ENCODE assay signal across 10 cellular contexts in the genomic region with DNA sequence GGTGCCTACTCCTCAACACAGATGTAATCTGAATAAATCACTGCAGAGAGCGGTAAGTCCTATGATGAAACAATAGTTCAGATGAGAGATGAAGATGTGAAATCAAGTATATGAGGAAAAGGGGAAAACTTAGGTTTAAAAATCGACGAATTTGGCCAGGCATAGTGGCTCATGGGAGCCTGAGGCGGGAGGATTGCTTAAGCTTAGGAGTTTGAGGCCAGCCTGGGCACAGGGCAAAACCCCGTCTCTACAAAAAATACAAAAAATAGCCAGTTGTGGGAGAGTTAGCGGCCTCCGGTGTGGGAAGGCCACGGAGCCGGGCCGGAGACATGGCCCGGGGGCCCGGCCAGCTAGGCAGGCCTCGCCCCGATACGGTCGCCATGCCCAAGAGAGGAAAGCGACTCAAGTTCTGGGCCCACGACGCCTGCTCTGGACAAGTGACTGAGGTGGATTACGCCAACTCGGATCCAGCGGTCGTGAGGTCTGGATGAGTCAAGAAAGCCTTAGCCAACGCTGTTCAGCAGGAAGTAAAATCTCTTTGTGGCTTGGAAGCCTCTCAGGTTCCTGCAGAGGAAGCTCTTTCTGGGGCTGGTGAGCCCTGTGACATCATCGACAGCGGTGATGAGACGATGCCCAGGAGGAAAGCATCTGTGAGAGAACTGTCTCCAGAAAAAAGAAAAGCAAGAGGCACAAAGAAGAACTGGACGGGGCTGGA.
DNase-seq lines count a peak whose midpoint lies in the region; ATAC-seq and TF ChIP-seq lines count a peak whose summit lies in the region.
"Had no signal": no experiment of that assay in that cellular context is flagged by ENCODE, and none has a peak within 500 bp of the region (broad histone marks: within the 10 kb centered on the region; RNA-seq: fewer than 3 reads in every experiment).

No MANE protein-coding gene starts in this region.

- 72% methylated on average over 28 of the region's 28 CpGs for WGBS in right cardiac atrium
- WGBS in esophagus squamous epithelium, 2 donors: 59 to 64% methylated on average over 27 to 28 of the region's 28 CpGs

- no peaks in the 10 kb centered on the region for H3K36me3 Mint-ChIP-seq in activated CD8-positive, alpha-beta T cell treated with anti-CD3 and anti-CD28 coated beads for 36 hours (ENCODE audit: low read depth)

- H3K4me3 ChIP-seq in right cardiac atrium (ENCODE audit: low read length): no peak overlapping the region
- H3K4me3 ChIP-seq in esophagus squamous epithelium: no peak overlapping the region

- H3K9me3 ChIP-seq in right cardiac atrium (ENCODE audit: control insufficient read depth, low read length) (no peaks in the 10 kb centered on the region), esophagus squamous epithelium (no peaks in the 10 kb centered on the region)

- CTCF ChIA-PET in activated CD8-positive, alpha-beta T cell treated with anti-CD3 and anti-CD28 coated beads for 36 hours (lab: Charles Lee): interaction anchor here (0.8 to 1.8 kb wide), 2 partner anchors 10 to 27 kb away, joined by 3 to 4 read pairs; no protein-coding TSS in a partner anchor

- POLR2A ChIA-PET in activated CD8-positive, alpha-beta T cell treated with anti-CD3 and anti-CD28 coated beads for 36 hours (lab: Charles Lee): no interaction called here

- no peaks in the 10 kb centered on the region for H3K4me1 Mint-ChIP-seq in activated CD8-positive, alpha-beta T cell treated with anti-CD3 and anti-CD28 coated beads for 36 hours (ENCODE audit: low read depth)

- DNase-seq in AG08395 (ENCODE audit: low spot score) (peak; percentile 75), Kasumi-1 (lab: John Stamatoyannopoulos, UW) (peak; percentile 77 to 86), right cardiac atrium (peak in 1 of 3 donors; percentile 44), esophagus squamous epithelium (lab: John Stamatoyannopoulos, UW) (no peak)
- peak; percentile 37 for DNase-seq in activated CD8-positive, alpha-beta T cell treated with anti-CD3 and anti-CD28 coated beads for 36 hours
- DNase-seq in activated effector memory CD4-positive, alpha-beta T cell treated with anti-CD3 and anti-CD28 coated beads, Interleukin-2, amount 50 U/mL, for 16 hours: no peak
- DNase-seq: H9, NCI-H446 had no signal

- H3K36me3 ChIP-seq in esophagus squamous epithelium: no peaks in the 10 kb centered on the region

- ATAC-seq in activated CD8-positive, alpha-beta T cell treated with anti-CD3 and anti-CD28 coated beads for 36 hours: peak; percentile 68
- peak; percentile 35 to 45 for ATAC-seq in right cardiac atrium
- ATAC-seq in HG03571 (IDR thresholded peaks at IDR 0.05; ENCODE audit: unreplicated experiment): no peak
- ATAC-seq in GM18861 (IDR thresholded peaks at IDR 0.05; ENCODE audit: unreplicated experiment): no peak

- H3K4me3 Mint-ChIP-seq in activated CD8-positive, alpha-beta T cell treated with anti-CD3 and anti-CD28 coated beads for 36 hours: no peak overlapping the region
- H3K4me3 Mint-ChIP-seq: H9 had no signal

- H3K27me3 Mint-ChIP-seq in activated CD8-positive, alpha-beta T cell treated with anti-CD3 and anti-CD28 coated beads for 36 hours: no peaks in the 10 kb centered on the region

- intact Hi-C loops in activated CD8-positive, alpha-beta T cell treated with anti-CD3 and anti-CD28 coated beads for 36 hours (cut with micrococcal nuclease): no loop called here
- intact Hi-C loops in right cardiac atrium (cut with DNase I) (no loop called here), esophagus squamous epithelium (cut with DNase I) (no loop called here)

- no peak overlapping the region for H3K27ac ChIP-seq in right cardiac atrium (ENCODE audit: low read length)
- H3K27ac ChIP-seq in esophagus squamous epithelium: no peak overlapping the region

- TF ChIP-seq CTCF in activated CD8-positive, alpha-beta T cell treated with anti-CD3 and anti-CD28 coated beads for 36 hours (IDR thresholded peaks at IDR 0.05): no peak
- no peak for TF ChIP-seq CTCF in esophagus squamous epithelium (IDR thresholded peaks at IDR 0.05)

- H3K27me3 ChIP-seq in right cardiac atrium (ENCODE audit: control insufficient read depth, insufficient read depth) (no peaks in the 10 kb centered on the region), esophagus squamous epithelium (no peaks in the 10 kb centered on the region)

- TF ChIP-seq POLR2A in esophagus squamous epithelium (IDR thresholded peaks at IDR 0.05): no peak

- no peak overlapping the region for H3K27ac Mint-ChIP-seq in activated CD8-positive, alpha-beta T cell treated with anti-CD3 and anti-CD28 coated beads for 36 hours
- H3K27ac Mint-ChIP-seq: H9 had no signal

- H3K9me3 Mint-ChIP-seq in activated CD8-positive, alpha-beta T cell treated with anti-CD3 and anti-CD28 coated beads for 36 hours: no peaks in the 10 kb centered on the region
- H3K9me3 Mint-ChIP-seq: H9 had no signal

- H3K4me1 ChIP-seq in right cardiac atrium (ENCODE audit: control insufficient read depth, insufficient read depth, low read length) (no peaks in the 10 kb centered on the region), esophagus squamous epithelium (no peaks in the 10 kb centered on the region)

Comparison
In these comparisons a context has a peak if more than half of its experiments do, and no peak if none do; other contexts are left out.
1. DNase-seq: peak in AG08395 (single experiment), Kasumi-1 (2 of 2) and activated CD8-positive, alpha-beta T cell treated with anti-CD3 and anti-CD28 coated beads for 36 hours (single experiment); none in esophagus squamous epithelium (single experiment) and activated effector memory CD4-positive, alpha-beta T cell treated with anti-CD3 and anti-CD28 coated beads, Interleukin-2, amount 50 U/mL, for 16 hours (single experiment).
2. ATAC-seq: peak in activated CD8-positive, alpha-beta T cell treated with anti-CD3 and anti-CD28 coated beads for 36 hours (single experiment) and right cardiac atrium (2 of 2); none in HG03571 (single experiment) and GM18861 (single experiment).